21 cellular contexts compared by ENCODE assay signal in genomic region chr2:30981101-30981500, GRCh38.
"Had no signal": no experiment of that assay in that cellular context is flagged by ENCODE, and none has a peak within 500 bp of the region (broad histone marks: within the 10 kb centered on the region; RNA-seq: fewer than 3 reads in every experiment).

No MANE protein-coding gene starts in this region.

- H3K4me3 Mint-ChIP-seq: activated B cell treated with CpG ODN at 0.5 μM for 24 hours; activated CD4-positive, alpha-beta memory T cell treated with anti-CD3 and anti-CD28 coated beads for 36 hours; activated naive CD4-positive, alpha-beta T cell treated with anti-CD3 and anti-CD28 coated beads for 36 hours; activated naive CD8-positive, alpha-beta T cell treated with anti-CD3 and anti-CD28 coated beads, Interleukin-2, amount 50 U/mL, for 24 hours; immature natural killer cell; memory B cell; naive B cell; T-helper 2 cell treated with Interferon-gamma antibody and Interleukin-4, amounts not matched to agents 5 μg/mL and 100 μg/mL, for 36 hours had no signal

- H3K9me3 ChIP-seq: heart right ventricle, left ventricle myocardium inferior, mucosa of descending colon, pancreas, SK-N-SH, tibial artery had no signal

- H3K4me2 ChIP-seq: SK-N-SH had no signal

- H3K4me1 Mint-ChIP-seq: activated B cell treated with CpG ODN at 0.5 μM for 24 hours; activated naive CD8-positive, alpha-beta T cell treated with anti-CD3 and anti-CD28 coated beads, Interleukin-2, amount 50 U/mL, for 24 hours; immature natural killer cell; memory B cell; naive B cell had no signal

- H3K27ac ChIP-seq: dorsolateral prefrontal cortex, left ventricle myocardium inferior, pancreas had no signal

- H3K4me3 ChIP-seq: dorsolateral prefrontal cortex, heart right ventricle, left ventricle myocardium inferior, mucosa of descending colon, pancreas, tibial artery had no signal

- H3K36me3 Mint-ChIP-seq: activated CD4-positive, alpha-beta memory T cell treated with anti-CD3 and anti-CD28 coated beads for 36 hours; immature natural killer cell; memory B cell; naive B cell had no signal

- H3K4me1 ChIP-seq: pancreas had no signal

- DNase-seq: activated B cell treated with CpG ODN at 0.5 μM for 24 hours; activated CD4-positive, alpha-beta memory T cell treated with anti-CD3 and anti-CD28 coated beads for 36 hours; activated CD4-positive, alpha-beta T cell treated with anti-CD3 and anti-CD28 coated beads for 4 hours; activated naive CD4-positive, alpha-beta T cell treated with anti-CD3 and anti-CD28 coated beads for 36 hours; activated naive CD8-positive, alpha-beta T cell treated with anti-CD3 and anti-CD28 coated beads, Interleukin-2, amount 50 U/mL, for 24 hours; dorsolateral prefrontal cortex; heart right ventricle; immature natural killer cell; kidney glomerular epithelial cell; left ventricle myocardium inferior; mucosa of descending colon; naive B cell; pancreas; SK-N-SH; stimulated activated CD4-positive, alpha-beta T cell treated with anti-CD3 and anti-CD28 coated beads, Interleukin-12 subunit alpha, Interleukin-12 subunit beta, amount 100 ng/mL, for 4 hours; stimulated activated CD4-positive, alpha-beta T cell treated with anti-CD3 and anti-CD28 coated beads, Interleukin-1b, Interleukin-23, amount 100 ng/mL, for 48 hours; stimulated activated CD8-positive, alpha-beta memory T cell treated with anti-CD3 and anti-CD28 coated beads, Interleukin-4, amount 100 ng/mL, for 48 hours; stimulated activated naive CD4-positive, alpha-beta T cell; tibial artery had no signal

- H3K9me2 ChIP-seq: SK-N-SH had no signal

- H3K9me3 Mint-ChIP-seq: activated B cell treated with CpG ODN at 0.5 μM for 24 hours; activated CD4-positive, alpha-beta memory T cell treated with anti-CD3 and anti-CD28 coated beads for 36 hours; activated naive CD4-positive, alpha-beta T cell treated with anti-CD3 and anti-CD28 coated beads for 36 hours; activated naive CD8-positive, alpha-beta T cell treated with anti-CD3 and anti-CD28 coated beads, Interleukin-2, amount 50 U/mL, for 24 hours; immature natural killer cell; memory B cell; naive B cell; T-helper 2 cell treated with Interferon-gamma antibody and Interleukin-4, amounts not matched to agents 5 μg/mL and 100 μg/mL, for 36 hours had no signal

- H3K27me3 ChIP-seq: dorsolateral prefrontal cortex, heart right ventricle, pancreas, tibial artery had no signal

- H3K36me3 ChIP-seq: heart right ventricle, left ventricle myocardium inferior, pancreas, tibial artery had no signal

- H3K27me3 Mint-ChIP-seq: activated B cell treated with CpG ODN at 0.5 μM for 24 hours, memory B cell, naive B cell had no signal

- H3K27ac Mint-ChIP-seq: activated B cell treated with CpG ODN at 0.5 μM for 24 hours; activated CD4-positive, alpha-beta memory T cell treated with anti-CD3 and anti-CD28 coated beads for 36 hours; activated naive CD4-positive, alpha-beta T cell treated with anti-CD3 and anti-CD28 coated beads for 36 hours; activated naive CD8-positive, alpha-beta T cell treated with anti-CD3 and anti-CD28 coated beads, Interleukin-2, amount 50 U/mL, for 24 hours; immature natural killer cell; memory B cell; T-helper 2 cell treated with Interferon-gamma antibody and Interleukin-4, amounts not matched to agents 5 μg/mL and 100 μg/mL, for 36 hours had no signal
